In genomic region chr17:42537156-42537805, GRCh38 we compare ENCODE assay signal across 8 cellular contexts. TPM values are rescaled to one million over a fixed set of nuclear protein-coding genes. Genes with fewer than 3 reads are reported as not detected.
DNase-seq lines count a peak whose midpoint lies in the region; ATAC-seq and TF ChIP-seq lines count a peak whose summit lies in the region.

No MANE protein-coding gene starts in this region.

- no peak overlapping the region for H2BK5ac ChIP-seq in H9 (ENCODE audit: insufficient read length, low read length)

- H2AFZ ChIP-seq in H9 (ENCODE audit: low read length) = no peak overlapping the region

- no peak overlapping the region for H4K91ac ChIP-seq in H9 (ENCODE audit: insufficient read length, low read depth, low read length)

- H3K56ac ChIP-seq in H9 (ENCODE audit: insufficient read length, low read depth, low read length) = no peak overlapping the region

- H4K5ac ChIP-seq in H9 (ENCODE audit: insufficient read length, low read depth, low read length) = no peak overlapping the region

- no peaks in the 10 kb centered on the region for H3K79me1 ChIP-seq in H9 (ENCODE audit: insufficient read depth, low read depth, low read length, poor library complexity, severe bottlenecking)

- no peak for DNase-seq in H9
- peak; percentile 26 to 69 (median 56) for DNase-seq in right cardiac atrium
- DNase-seq in NCI-H1694 treated with DMSO at 0.1 percent for 48 hours (lab: John Stamatoyannopoulos, UW) = no peak
- DNase-seq in SIG-M5 (lab: John Stamatoyannopoulos, UW) = no peak
- no peak for DNase-seq in NAMALWA (ENCODE audit: low spot score)

- H3K27me3 Mint-ChIP-seq in H9 (ENCODE audit: low read depth) = peaks cover 18% of the 10 kb centered on the region
- no peaks in the 10 kb centered on the region for H3K27me3 Mint-ChIP-seq in activated T-helper 17 cell treated with anti-CD3 and anti-CD28 coated beads, Interleukin-2, amount 50 U/mL, for 72 hours

- H3K4me2 ChIP-seq in H9 (ENCODE audit: insufficient read depth, insufficient read length, low read length) = peak overlapping the region; percentile 61

- no peaks in the 10 kb centered on the region for H3K9me3 Mint-ChIP-seq in H9
- H3K9me3 Mint-ChIP-seq in activated T-helper 17 cell treated with anti-CD3 and anti-CD28 coated beads, Interleukin-2, amount 50 U/mL, for 72 hours = no peaks in the 10 kb centered on the region

- WGBS in H9 (ENCODE audit: extremely low coverage, insufficient read length, low lambda C conversion rate) = no CpG with 5 or more reads among the region's 31 CpGs
- 87% methylated on average over 30 of the region's 31 CpGs for WGBS in right cardiac atrium

- H3K4me1 ChIP-seq in H9 (ENCODE audit: insufficient read depth, low read length) (no peaks in the 10 kb centered on the region; the same call in 1 of the 2 replicates), right cardiac atrium (ENCODE audit: control insufficient read depth, insufficient read depth, low read length) (peaks cover 7% of the 10 kb centered on the region)

- no peak overlapping the region for H3K9ac ChIP-seq in H9 (ENCODE audit: extremely low read depth, insufficient read length, low read length)

- H3K4me1 Mint-ChIP-seq in H9 = peaks cover 11 to 19% of the 10 kb centered on the region in 2 experiments
- H3K4me1 Mint-ChIP-seq in activated T-helper 17 cell treated with anti-CD3 and anti-CD28 coated beads, Interleukin-2, amount 50 U/mL, for 72 hours = peaks cover 26% of the 10 kb centered on the region

- no peak overlapping the region for H2BK12ac ChIP-seq in H9 (ENCODE audit: insufficient read length, low read depth, low read length)

- no peaks in the 10 kb centered on the region for H3K9me3 ChIP-seq in H9 (ENCODE audit: control insufficient read depth, low read depth, low read length)
- H3K9me3 ChIP-seq in right cardiac atrium (ENCODE audit: control insufficient read depth, low read length) = no peaks in the 10 kb centered on the region

- H3K36me3 Mint-ChIP-seq in H9 (ENCODE audit: insufficient read depth in 1 of 3, low read depth in 3 of 3) = peaks cover 0 to 24% (median 17%) of the 10 kb centered on the region in 3 experiments; a peak in 6 of 7 replicates
- no peaks in the 10 kb centered on the region for H3K36me3 Mint-ChIP-seq in activated T-helper 17 cell treated with anti-CD3 and anti-CD28 coated beads, Interleukin-2, amount 50 U/mL, for 72 hours (ENCODE audit: low read depth)

- no peak overlapping the region for H3T11ph ChIP-seq in H9 (ENCODE audit: low read length)

- H3K4me3 Mint-ChIP-seq in H9 = peak overlapping the region; percentile 77 to 86
- H3K4me3 Mint-ChIP-seq in activated T-helper 17 cell treated with anti-CD3 and anti-CD28 coated beads, Interleukin-2, amount 50 U/mL, for 72 hours = peak overlapping the region; percentile 90

- H3K18ac ChIP-seq in H9 (ENCODE audit: insufficient read length, low read depth, low read length) = no peak overlapping the region

- H3K4me3 ChIP-seq in right cardiac atrium (ENCODE audit: low read length) (peak overlapping the region; percentile 88), skin epidermis (peak overlapping the region; percentile 44 to 79 (median 65))

- H3K27ac Mint-ChIP-seq in H9 = peak overlapping the region in 1 of 3 experiments; percentile 46; a peak in 1 of 7 replicates
- H3K27ac Mint-ChIP-seq in activated T-helper 17 cell treated with anti-CD3 and anti-CD28 coated beads, Interleukin-2, amount 50 U/mL, for 72 hours = no peak overlapping the region

- H3K27me3 ChIP-seq in H9 (ENCODE audit: insufficient read depth, low read length) (no peaks in the 10 kb centered on the region), right cardiac atrium (ENCODE audit: control insufficient read depth, insufficient read depth) (no peaks in the 10 kb centered on the region)

- H4K20me1 ChIP-seq in H9 (ENCODE audit: control insufficient read depth, insufficient read depth, insufficient read length) = no peaks in the 10 kb centered on the region

- no peaks in the 10 kb centered on the region for H3K79me2 ChIP-seq in H9 (ENCODE audit: insufficient read depth, low read length)

- no peak overlapping the region for H2AK5ac ChIP-seq in H9 (ENCODE audit: insufficient read length, low read length)

- no peak overlapping the region for H2BK120ac ChIP-seq in H9 (ENCODE audit: low read depth, low read length, poor library complexity, severe bottlenecking)

- peaks cover 5% of the 10 kb centered on the region for H3K23me2 ChIP-seq in H9 (ENCODE audit: insufficient read length, low read depth, low read length, poor library complexity, severe bottlenecking)

- no peak overlapping the region for H3K27ac ChIP-seq in H9 (ENCODE audit: insufficient read length, low read depth, low read length)
- peak overlapping the region; percentile 92 for H3K27ac ChIP-seq in right cardiac atrium (ENCODE audit: low read length)
- peak overlapping the region in 18 of 21 experiments; percentile 24 to 90 (median 80) for H3K27ac ChIP-seq in skin epidermis

- no peak overlapping the region for H3K4ac ChIP-seq in H9 (ENCODE audit: low read depth, low read length)

- H2BK20ac ChIP-seq in H9 (ENCODE audit: low read depth, low read length, poor library complexity, severe bottlenecking) = no peak overlapping the region

- TF ChIP-seq CTCF in H9 (conservative IDR thresholded peaks at IDR 0.05) = no peak

- H3K14ac ChIP-seq in H9 (ENCODE audit: insufficient read depth, low read length) = no peak overlapping the region; the same call in 1 of the 2 replicates

- no peak overlapping the region for H3K23ac ChIP-seq in H9 (ENCODE audit: insufficient read length, low read depth, low read length)

- intact Hi-C loops in right cardiac atrium (cut with DNase I) = no loop called here

- H4K8ac ChIP-seq in H9 (replicated peaks; ENCODE audit: insufficient read length, low read depth, low read length) = no peak overlapping the region

- no peak overlapping the region for H2BK15ac ChIP-seq in H9 (ENCODE audit: low read depth, low read length)

- ATAC-seq in activated T-helper 17 cell treated with anti-CD3 and anti-CD28 coated beads, Interleukin-2, amount 50 U/mL, for 72 hours (replicated peaks) = no peak
- ATAC-seq in right cardiac atrium (peak; percentile 4 to 8), GM21717 (IDR thresholded peaks at IDR 0.05; ENCODE audit: unreplicated experiment) (no peak)

RNA-seq across cellular contexts. Expression of gene NAGLU, which starts 1.2 kb away (rescaled TPM):
- total RNA-seq in H9 (2021) = 20.4 and 23.5 TPM in 2 replicates
- 10 to 100 TPM in 1 of 2 donors, 1 to 10 TPM in 1; 8.4 to 11.0 TPM for total RNA-seq in activated T-helper 17 cell treated with anti-CD3 and anti-CD28 coated beads, Interleukin-2, amount 50 U/mL, for 72 hours
- 10 to 100 TPM; 11.3 to 18.8 (median 15.0) TPM for total RNA-seq in right cardiac atrium
- polyA plus RNA-seq in right cardiac atrium = 13.7 TPM

RNA-seq across cellular contexts. Expression of gene HSD17B1, which starts 15.4 kb away (rescaled TPM):
- total RNA-seq in H9 (2021) = 1.3 and 1.5 TPM in 2 replicates
- under 1 TPM; 0.82 to 0.90 TPM for total RNA-seq in activated T-helper 17 cell treated with anti-CD3 and anti-CD28 coated beads, Interleukin-2, amount 50 U/mL, for 72 hours
- 1 to 10 TPM; 1.2 to 1.6 (median 1.4) TPM for total RNA-seq in right cardiac atrium
- polyA plus RNA-seq in right cardiac atrium = 2.5 TPM

RNA-seq across cellular contexts. Expression of gene COASY, which starts 24.7 kb away (rescaled TPM):
- total RNA-seq in H9 (2021) (81.4 and 84.1 TPM in 2 replicates), right cardiac atrium (10 to 100 TPM; 32.4 to 45.5 (median 40.0) TPM)
- total RNA-seq in activated T-helper 17 cell treated with anti-CD3 and anti-CD28 coated beads, Interleukin-2, amount 50 U/mL, for 72 hours = 100 to 1,000 TPM in 1 of 2 donors, 10 to 100 TPM in 1; 76.7 to 108 TPM
- 30.2 TPM for polyA plus RNA-seq in right cardiac atrium

RNA-seq across cellular contexts. Expression of gene MLX, which starts 29.6 kb away (rescaled TPM):
- total RNA-seq in H9 (2021) (42.1 and 45.3 TPM in 2 replicates), right cardiac atrium (10 to 100 TPM; 46.9 to 63.8 (median 54.2) TPM)
- 10 to 100 TPM; 46.2 to 57.8 TPM for total RNA-seq in activated T-helper 17 cell treated with anti-CD3 and anti-CD28 coated beads, Interleukin-2, amount 50 U/mL, for 72 hours
- 65.0 TPM for polyA plus RNA-seq in right cardiac atrium

RNA-seq across cellular contexts. Expression of gene PSMC3IP, which starts 40.2 kb away (rescaled TPM):
- total RNA-seq in H9 (2021) (36.0 and 37.4 TPM in 2 replicates), right cardiac atrium (1 to 10 TPM; 1.4 to 3.3 (median 2.5) TPM)
- 10 to 100 TPM; 25.9 to 34.2 TPM for total RNA-seq in activated T-helper 17 cell treated with anti-CD3 and anti-CD28 coated beads, Interleukin-2, amount 50 U/mL, for 72 hours
- 2.2 TPM for polyA plus RNA-seq in right cardiac atrium

Comparison
In these comparisons a context has a peak if more than half of its experiments do, and no peak if none do; other contexts are left out.
1. DNase-seq: peak in right cardiac atrium (3 of 3); none in H9 (single experiment), NCI-H1694 treated with DMSO at 0.1 percent for 48 hours (single experiment), SIG-M5 (single experiment) and NAMALWA (single experiment).
2. ATAC-seq: peak in right cardiac atrium (2 of 2); none in activated T-helper 17 cell treated with anti-CD3 and anti-CD28 coated beads, Interleukin-2, amount 50 U/mL, for 72 hours (single experiment) and GM21717 (single experiment).